In the genomic region with DNA sequence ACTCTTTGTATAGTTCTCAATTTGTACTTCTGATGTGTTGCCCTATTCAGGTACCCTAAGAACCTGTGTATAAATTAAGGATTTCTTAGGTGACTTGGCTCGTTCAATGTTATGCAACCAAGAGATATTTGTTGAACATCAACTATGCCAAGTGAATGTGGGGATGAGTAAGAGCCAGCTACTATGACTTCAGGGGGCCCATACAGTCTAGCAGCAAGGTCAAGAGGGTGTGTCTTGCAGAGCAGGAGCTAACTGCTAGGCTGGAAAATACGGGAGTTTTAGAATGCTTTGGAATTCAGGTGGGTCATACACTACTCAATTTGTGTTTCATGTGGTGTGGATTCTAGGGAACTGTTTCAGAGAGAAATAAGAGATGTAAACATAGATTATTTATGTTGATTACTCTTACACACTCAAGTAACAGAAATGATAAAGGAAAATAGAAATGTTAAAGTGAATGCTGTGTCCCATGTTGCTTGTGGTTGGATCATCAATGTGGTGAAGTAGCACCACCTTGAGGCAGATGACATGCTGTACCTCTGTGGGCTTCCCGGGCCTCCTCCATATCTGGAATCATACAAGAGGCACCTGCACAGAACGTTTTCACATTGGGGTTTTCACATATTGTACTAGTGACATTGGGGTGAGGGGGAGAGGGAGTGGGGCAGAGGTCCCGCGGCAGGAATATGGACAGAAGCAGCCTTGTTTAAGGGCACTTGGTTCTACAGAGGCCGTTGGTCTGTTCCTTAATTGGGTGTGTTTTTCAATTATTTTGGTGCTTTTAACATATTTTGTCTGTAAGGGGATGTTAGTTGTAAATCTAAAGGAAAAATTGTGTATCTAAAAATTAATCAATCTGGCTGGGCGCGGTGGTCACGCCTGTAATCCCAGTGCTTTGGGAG, we compare ENCODE assay signal across 1 cellular context.
TF ChIP-seq lines count a peak whose summit lies in the region.

No MANE protein-coding gene starts in this region.

TF ChIP-seq in GM23338, 12 proteins besides CTCF, POLR2A, EP300 and RAD21 (continued from another document):
- TF ChIP-seq ZNF462 (CRISPR knock-in tag; IDR thresholded peaks at IDR 0.05) (no peak), JUNB (IDR thresholded peaks at IDR 0.05; ENCODE audit: unreplicated experiment) (no peak), ZNF114 (CRISPR knock-in tag; IDR thresholded peaks at IDR 0.05) (no peak), STAT1 (IDR thresholded peaks at IDR 0.05; ENCODE audit: unreplicated experiment) (no peak), NANOG (IDR thresholded peaks at IDR 0.05; ENCODE audit: borderline replicate concordance) (no peak), ZNF331 (CRISPR knock-in tag; IDR thresholded peaks at IDR 0.05; ENCODE audit: low read depth) (no peak), CREB1 (CRISPR knock-in tag; IDR thresholded peaks at IDR 0.05; ENCODE audit: low read depth) (no peak), REST (IDR thresholded peaks at IDR 0.05; ENCODE audit: unreplicated experiment) (no peak)
